In the genomic region with DNA sequence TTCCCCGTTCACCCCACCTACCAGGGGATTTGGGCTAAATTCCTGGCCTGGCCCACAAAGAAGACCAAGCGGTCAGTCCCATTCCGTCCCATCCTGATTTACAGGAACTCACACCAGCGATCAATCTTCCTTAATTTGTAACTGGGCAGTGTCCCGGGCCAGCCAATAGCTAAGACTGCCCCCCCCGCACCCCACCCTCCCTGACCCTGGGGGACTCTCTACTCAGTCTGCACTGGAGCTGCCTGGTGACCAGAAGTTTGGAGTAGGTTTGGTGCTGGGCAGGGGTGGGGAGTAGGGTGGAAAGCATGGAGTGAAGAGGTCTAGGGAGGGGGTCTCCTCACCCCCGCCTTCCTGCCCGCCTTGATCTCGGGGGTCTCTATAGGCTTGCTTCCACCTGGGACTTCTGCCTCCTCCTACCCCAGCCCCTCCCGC, we compare ENCODE assay signal across 9 cellular contexts. TPM values are rescaled to one million over a fixed set of nuclear protein-coding genes. Genes with fewer than 3 reads are reported as not detected.
DNase-seq lines count a peak whose midpoint lies in the region; ATAC-seq, FAIRE-seq and TF ChIP-seq lines count a peak whose summit lies in the region.
"Had no signal": no experiment of that assay in that cellular context is flagged by ENCODE, and none has a peak within 500 bp of the region (broad histone marks: within the 10 kb centered on the region; RNA-seq: fewer than 3 reads in every experiment).

A gene (plus strand): TSS at position 225 of the 432 bp plus-strand sequence. CDS start 586 bp downstream, outside the sequence.

- no peak for TF ChIP-seq CTCF in A549 (IDR thresholded peaks at IDR 0.05)
- TF ChIP-seq CTCF in WI38 (IDR thresholded peaks at IDR 0.05; ENCODE audit: low read depth, low read length) = no peak
- TF ChIP-seq CTCF in glutamatergic neuron (IDR thresholded peaks at IDR 0.05; ENCODE audit: partially characterized antibody, unreplicated experiment) = no peak

- H2BK12ac ChIP-seq in neuronal stem cell (ENCODE audit: low read length) = peak within 1 kb of the TSS; percentile 11

- no peak within 1 kb of the TSS for H3K14ac ChIP-seq in neuronal stem cell (ENCODE audit: low read length)

- no peak for TF ChIP-seq EP300 in A549 (IDR thresholded peaks at IDR 0.05)

- H3K36me3 Mint-ChIP-seq in glutamatergic neuron (ENCODE audit: unreplicated experiment) = no peaks in the 10 kb centered on the region
- no peaks in the 10 kb centered on the region for H3K36me3 Mint-ChIP-seq in CD4-positive, alpha-beta memory T cell
- H3K36me3 Mint-ChIP-seq in naive thymus-derived CD4-positive, alpha-beta T cell = peaks cover 0 to 4% (median 0%) of the 10 kb centered on the region in 5 donors

- H2AFZ ChIP-seq in neuronal stem cell (ENCODE audit: low read length) = peak within 1 kb of the TSS; percentile 50

- peak within 1 kb of the TSS; percentile 4 for H3K4ac ChIP-seq in neuronal stem cell (ENCODE audit: low read length)

- H3K4me2 ChIP-seq in A549 (peak within 1 kb of the TSS; percentile 79), neuronal stem cell (ENCODE audit: insufficient read depth, low read length, poor library complexity, severe bottlenecking) (peak within 1 kb of the TSS; percentile 75)

- WGBS in A549 (ENCODE audit: missing lambda C conversion rate) = 59% methylated on average over 9 of the region's 10 CpGs
- WGBS in neuronal stem cell (ENCODE audit: extremely low coverage in 2 of 2, insufficient read length in 2 of 2, insufficient replicate concordance in 1 of 2), 2 donors = no CpG with 5 or more reads among the region's 10 CpGs

- peak within 1 kb of the TSS; percentile 50 for H2BK15ac ChIP-seq in neuronal stem cell (ENCODE audit: low read length)

- ATAC-seq in A549 (peak in 1 of 2 experiments; percentile 13; a peak in 2 of 6 replicates), HG02759 (IDR thresholded peaks at IDR 0.05; ENCODE audit: unreplicated experiment) (no peak)
- no peak for ATAC-seq in naive thymus-derived CD4-positive, alpha-beta T cell

- H3K27ac ChIP-seq in A549 (peak within 1 kb of the TSS; percentile 50 to 80), neuronal stem cell (replicated peaks; ENCODE audit: low read length) (peak within 1 kb of the TSS; percentile 98)
- no peak within 1 kb of the TSS for H3K27ac ChIP-seq in CD4-positive, alpha-beta memory T cell (ENCODE audit: low read depth, low read length)
- no peak within 1 kb of the TSS for H3K27ac ChIP-seq in naive thymus-derived CD4-positive, alpha-beta T cell (ENCODE audit: low read depth, low read length)

- H3K4me1 ChIP-seq in A549 = peaks cover 7% of the 10 kb centered on the region; the same call in 1 of the 3 replicates
- H3K4me1 ChIP-seq in neuronal stem cell (ENCODE audit: control insufficient read depth in 2 of 2, insufficient read depth in 1 of 2, low read depth in 1 of 2, low read length in 2 of 2) = peaks cover 28 to 35% of the 10 kb centered on the region in 2 donors
- no peaks in the 10 kb centered on the region for H3K4me1 ChIP-seq in CD4-positive, alpha-beta memory T cell (ENCODE audit: insufficient read depth, low read length)
- H3K4me1 ChIP-seq in naive thymus-derived CD4-positive, alpha-beta T cell (ENCODE audit: control insufficient read depth in 2 of 2, insufficient read depth in 2 of 2, low read length in 2 of 2) = no peaks in the 10 kb centered on the region

- peaks cover 14% of the 10 kb centered on the region for H3K27me3 Mint-ChIP-seq in glutamatergic neuron (ENCODE audit: unreplicated experiment)
- peaks cover 29 to 36% of the 10 kb centered on the region in 2 donors for H3K27me3 Mint-ChIP-seq in CD4-positive, alpha-beta memory T cell
- H3K27me3 Mint-ChIP-seq in naive thymus-derived CD4-positive, alpha-beta T cell = peaks cover 30 to 53% (median 34%) of the 10 kb centered on the region in 5 donors

- CTCF ChIA-PET in A549 (lab: Yijun Ruan, JAX) = interaction anchor here (1.2 kb wide), 1 partner anchor 13 kb away, joined by 3 read pairs; no protein-coding TSS in a partner anchor
- CTCF ChIA-PET in CD4-positive, alpha-beta memory T cell (lab: Charles Lee; ENCODE audit: partially characterized antibody) = interaction anchor here (0.7 to 1.0 kb wide), 2 partner anchors 27 to 32 kb away, joined by 3 read pairs; no protein-coding TSS in a partner anchor
- CTCF ChIA-PET in naive thymus-derived CD4-positive, alpha-beta T cell (lab: Charles Lee) = no interaction called here

- H3K9me3 Mint-ChIP-seq in glutamatergic neuron (ENCODE audit: unreplicated experiment) = peaks cover 17% of the 10 kb centered on the region
- no peaks in the 10 kb centered on the region for H3K9me3 Mint-ChIP-seq in CD4-positive, alpha-beta memory T cell
- H3K9me3 Mint-ChIP-seq in naive thymus-derived CD4-positive, alpha-beta T cell = peaks cover 0 to 1% (median 0%) of the 10 kb centered on the region in 11 donors

- TF ChIP-seq RAD21 in A549 (conservative IDR thresholded peaks at IDR 0.05 in 1 of 2, IDR thresholded peaks at IDR 0.05 in 1 of 2) = no peak

- POLR2A ChIA-PET in A549 (lab: Yijun Ruan, JAX) = interaction anchor here (0.6 kb wide), 1 partner anchor 30 kb away, joined by 4 read pairs; a partner anchor contains a TSS
- POLR2A ChIA-PET in CD4-positive, alpha-beta memory T cell (lab: Charles Lee; ENCODE audit: partially characterized antibody) = no interaction called here
- POLR2A ChIA-PET in naive thymus-derived CD4-positive, alpha-beta T cell (lab: Charles Lee) = no interaction called here

- peaks cover 1 to 24% of the 10 kb centered on the region in 2 donors for H3K36me3 ChIP-seq in neuronal stem cell (replicated peaks in 1 of 2; ENCODE audit: control insufficient read depth in 2 of 2, insufficient read depth in 2 of 2, low read length in 2 of 2)
- no peaks in the 10 kb centered on the region for H3K36me3 ChIP-seq in CD4-positive, alpha-beta memory T cell (ENCODE audit: insufficient read depth, low read length)
- no peaks in the 10 kb centered on the region for H3K36me3 ChIP-seq in naive thymus-derived CD4-positive, alpha-beta T cell (ENCODE audit: control insufficient read depth in 2 of 3, insufficient read depth in 3 of 3, low read length in 3 of 3)

- H3K18ac ChIP-seq in neuronal stem cell (ENCODE audit: low read length) = peak within 1 kb of the TSS; percentile 93

- peak within 1 kb of the TSS; percentile 99 for H3K27ac Mint-ChIP-seq in glutamatergic neuron (ENCODE audit: unreplicated experiment)
- H3K27ac Mint-ChIP-seq in CD4-positive, alpha-beta memory T cell = no peak within 1 kb of the TSS
- peak within 1 kb of the TSS in 1 of 9 donors; percentile 6 for H3K27ac Mint-ChIP-seq in naive thymus-derived CD4-positive, alpha-beta T cell

- H3K9ac ChIP-seq in neuronal stem cell (ENCODE audit: low read depth, low read length, poor library complexity) = peak within 1 kb of the TSS; percentile 24

- peak within 1 kb of the TSS; percentile 94 for H3K4me3 Mint-ChIP-seq in glutamatergic neuron (ENCODE audit: unreplicated experiment)
- no peak within 1 kb of the TSS for H3K4me3 Mint-ChIP-seq in CD4-positive, alpha-beta memory T cell
- H3K4me3 Mint-ChIP-seq in naive thymus-derived CD4-positive, alpha-beta T cell = peak within 1 kb of the TSS in 3 of 10 donors; percentile 18 to 35 (median 29)

- FAIRE-seq in A549 (lab: Jason Lieb, UNC) = no peak

- intact Hi-C loops in CD4-positive, alpha-beta memory T cell (cut with micrococcal nuclease) = no loop called here
- intact Hi-C loops in naive thymus-derived CD4-positive, alpha-beta T cell (cut with micrococcal nuclease) = no loop called here

- H3K27me3 ChIP-seq in neuronal stem cell (ENCODE audit: control insufficient read depth in 3 of 3, insufficient read depth in 3 of 3, low read depth in 1 of 3, low read length in 3 of 3) = no peaks in the 10 kb centered on the region
- H3K27me3 ChIP-seq in CD4-positive, alpha-beta memory T cell (ENCODE audit: insufficient read depth, low read length) = peaks cover 11% of the 10 kb centered on the region
- H3K27me3 ChIP-seq in naive thymus-derived CD4-positive, alpha-beta T cell (ENCODE audit: control insufficient read depth in 2 of 2, insufficient read depth in 2 of 2, low read length in 2 of 2) = no peaks in the 10 kb centered on the region

- H4K8ac ChIP-seq in neuronal stem cell (ENCODE audit: low read depth, low read length) = no peak within 1 kb of the TSS

- H3K23ac ChIP-seq in neuronal stem cell (ENCODE audit: low read depth, low read length, poor library complexity) = no peak within 1 kb of the TSS

- H3K9me3 ChIP-seq in A549 = no peaks in the 10 kb centered on the region
- H3K9me3 ChIP-seq in neuronal stem cell (replicated peaks in 1 of 2; ENCODE audit: control insufficient read depth in 2 of 2, insufficient read depth in 1 of 2, low read depth in 1 of 2, low read length in 2 of 2) = peaks cover 0 to 4% of the 10 kb centered on the region in 2 donors
- H3K9me3 ChIP-seq in CD4-positive, alpha-beta memory T cell (ENCODE audit: control insufficient read depth in 1 of 2, low read length in 2 of 2) = no peaks in the 10 kb centered on the region
- no peaks in the 10 kb centered on the region for H3K9me3 ChIP-seq in naive thymus-derived CD4-positive, alpha-beta T cell (ENCODE audit: control insufficient read depth in 2 of 3, low read length in 3 of 3)

- H2BK120ac ChIP-seq in neuronal stem cell (ENCODE audit: low read depth, low read length) = peak within 1 kb of the TSS; percentile 72

- TF ChIP-seq POLR2A in A549 (IDR thresholded peaks at IDR 0.05; ENCODE audit: low read length) = no peak

- peak within 1 kb of the TSS; percentile 95 for H2BK5ac ChIP-seq in neuronal stem cell (ENCODE audit: low read length)

- no peak for DNase-seq in A549 (ENCODE audit: low read depth in 1 of 2, low spot score in 1 of 2)
- DNase-seq in glutamatergic neuron = no peak
- DNase-seq in neuronal stem cell (ENCODE audit: low spot score) = no peak
- DNase-seq in CD4-positive, alpha-beta memory T cell = no peak
- no peak for DNase-seq in islet precursor cell
- no peak for DNase-seq in naive thymus-derived CD4-positive, alpha-beta T cell
- DNase-seq: AML-193 had no signal

- H3K4me3 ChIP-seq in A549 (peak within 1 kb of the TSS; percentile 38), WI38 (ENCODE audit: low read depth, low read length) (peak within 1 kb of the TSS; percentile 41), neuronal stem cell (ENCODE audit: low read length in 2 of 2) (peak within 1 kb of the TSS; percentile 55 to 65)
- no peak within 1 kb of the TSS for H3K4me3 ChIP-seq in CD4-positive, alpha-beta memory T cell (ENCODE audit: low read length in 2 of 2)
- no peak within 1 kb of the TSS for H3K4me3 ChIP-seq in naive thymus-derived CD4-positive, alpha-beta T cell (ENCODE audit: low read length)

- H4K91ac ChIP-seq in neuronal stem cell (ENCODE audit: low read depth, low read length, poor library complexity) = peak within 1 kb of the TSS; percentile 41

- peaks cover 50% of the 10 kb centered on the region for H3K4me1 Mint-ChIP-seq in glutamatergic neuron (ENCODE audit: low read depth, unreplicated experiment)
- H3K4me1 Mint-ChIP-seq in CD4-positive, alpha-beta memory T cell = no peaks in the 10 kb centered on the region
- peaks cover 0 to 9% (median 0%) of the 10 kb centered on the region in 7 donors for H3K4me1 Mint-ChIP-seq in naive thymus-derived CD4-positive, alpha-beta T cell

- no peaks in the 10 kb centered on the region for H3K79me1 ChIP-seq in neuronal stem cell (ENCODE audit: low read depth, low read length)

- peak within 1 kb of the TSS; percentile 34 for H2AK5ac ChIP-seq in neuronal stem cell (ENCODE audit: low read depth, low read length)

RNA-seq across cellular contexts. Expression of the gene that starts here (rescaled TPM):
- polyA plus RNA-seq in A549 (2011; rRNA removed) = 0.59 and 0.91 TPM in 2 replicates
- polyA plus RNA-seq in A549 (2012; cell fraction: cytosol; rRNA removed) = 0.15 and 0.19 TPM in 2 replicates
- 0.07 TPM in 1 of 2 replicates, not detected in the other for polyA plus RNA-seq in A549 (2012; cell fraction: nucleus; rRNA removed)
- polyA plus RNA-seq in A549 (2017; fragmentation: RNase III; extraction: RNeasy Plus Mini Kit Qiagen cat#74134 plus additional on column Dnase treatment) = 0.10 to 0.63 TPM (median 0.53 TPM) in 3 replicates
- polyA minus RNA-seq in A549 (2011; rRNA and poly(A)+ RNA removed) = 0.79 and 1.1 TPM in 2 replicates
- 46.1 TPM for total RNA-seq in glutamatergic neuron (ENCODE audit: unreplicated experiment)
- polyA plus RNA-seq in neuronal stem cell (2013, experiment 1 of 2) = 78.6 TPM
- 79.6 TPM for polyA plus RNA-seq in neuronal stem cell (2013, experiment 2 of 2)
- not detected for total RNA-seq in CD4-positive, alpha-beta memory T cell
- not detected for polyA plus RNA-seq in CD4-positive, alpha-beta memory T cell
- 1 to 10 TPM in 1 of 5 experiments, under 1 TPM in 2, not detected in 2; 0.21 to 3.7 (median 0.97) TPM for total RNA-seq in naive thymus-derived CD4-positive, alpha-beta T cell
- not detected for polyA plus RNA-seq in naive thymus-derived CD4-positive, alpha-beta T cell

Comparison
In these comparisons a context has a peak if more than half of its experiments do, and no peak if none do; other contexts are left out.
1. H3K27ac ChIP-seq: peak in A549 (2 of 2) and neuronal stem cell (single experiment); none in CD4-positive, alpha-beta memory T cell (single experiment) and naive thymus-derived CD4-positive, alpha-beta T cell (single experiment).
2. H3K4me3 ChIP-seq: peak in A549 (single experiment), WI38 (single experiment) and neuronal stem cell (2 of 2); none in CD4-positive, alpha-beta memory T cell (0 of 2) and naive thymus-derived CD4-positive, alpha-beta T cell (single experiment).